ENCODE assay signal across 17 cellular contexts in the genomic region with DNA sequence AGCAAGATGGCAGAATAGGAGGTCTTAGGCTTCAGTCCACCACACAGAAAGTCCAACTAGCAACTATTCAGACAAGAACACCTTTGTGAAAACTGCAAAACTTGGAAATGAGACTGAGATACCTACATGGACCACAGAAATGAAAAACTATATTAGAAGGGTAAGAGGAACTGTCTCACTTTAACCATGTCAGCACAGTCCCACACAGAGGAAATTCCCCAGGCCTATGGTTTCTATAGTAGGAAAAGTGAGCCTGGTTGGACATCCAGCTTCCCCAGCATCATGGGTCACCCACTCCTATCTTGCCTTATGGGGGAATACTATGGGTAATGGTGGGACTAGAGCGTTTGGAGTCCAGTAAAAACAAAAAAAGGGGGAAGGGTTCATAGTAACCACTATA. TPM values are rescaled to one million over a fixed set of nuclear protein-coding genes. Genes with fewer than 3 reads are reported as not detected.
DNase-seq lines count a peak whose midpoint lies in the region; ATAC-seq, FAIRE-seq and TF ChIP-seq lines count a peak whose summit lies in the region.
"Had no signal": no experiment of that assay in that cellular context is flagged by ENCODE, and none has a peak within 500 bp of the region (broad histone marks: within the 10 kb centered on the region; RNA-seq: fewer than 3 reads in every experiment).

No MANE protein-coding gene starts in this region.

- H4K20me1 ChIP-seq in astrocyte (ENCODE audit: insufficient read depth, low read length), result no peaks in the 10 kb centered on the region
- H4K20me1 ChIP-seq in smooth muscle cell (ENCODE audit: low read depth), result no peaks in the 10 kb centered on the region

- peaks cover 7% of the 10 kb centered on the region for H3K27me3 Mint-ChIP-seq in activated T-cell treated with anti-CD3 and anti-CD28 coated beads, Interleukin-2, amount 50 U/mL, for 72 hours (ENCODE audit: low read depth)
- no peaks in the 10 kb centered on the region for H3K27me3 Mint-ChIP-seq in astrocyte (ENCODE audit: low read depth, unreplicated experiment)

- 97% methylated on average over 1 of the region's 1 CpG for WGBS in smooth muscle cell (ENCODE audit: low lambda C conversion rate)

- no peak for DNase-seq in activated T-cell treated with anti-CD3 and anti-CD28 coated beads, Interleukin-2, amount 50 U/mL, for 72 hours
- DNase-seq in activated T-cell treated with anti-CD3 and anti-CD28 coated beads, Interleukin-2, amount 50 U/mL, for 1 hour, result no peak
- DNase-seq in astrocyte (ENCODE audit: low read depth), result no peak
- DNase-seq in smooth muscle cell (lab: John Stamatoyannopoulos, UW; ENCODE audit: unreplicated experiment), result no peak
- DNase-seq in foreskin melanocyte, result no peak
- DNase-seq in stimulated activated CD4-positive, alpha-beta T cell treated with anti-CD3 and anti-CD28 coated beads, Interleukin-15, amount 100 ng/mL, for 24 hours, result no peak
- no peak for DNase-seq in substantia nigra (lab: John Stamatoyannopoulos, UW)
- DNase-seq: Kasumi-1, MV-4-11, NCI-H1417 treated with DMSO at 0.1 percent for 48 hours, NCI-H2029 treated with DMSO at 0.1 percent for 48 hours, NCI-H510A, Peyer's patch had no signal

- no peak overlapping the region for H3K4me3 ChIP-seq in astrocyte (ENCODE audit: insufficient read depth, low read depth, low read length)
- H3K4me3 ChIP-seq in smooth muscle cell, result no peak overlapping the region
- H3K4me3 ChIP-seq: Peyer's patch had no signal

- peak overlapping the region; percentile 18 for H3K27ac Mint-ChIP-seq in activated T-cell treated with anti-CD3 and anti-CD28 coated beads, Interleukin-2, amount 50 U/mL, for 72 hours
- peak overlapping the region; percentile 23 for H3K27ac Mint-ChIP-seq in astrocyte (ENCODE audit: unreplicated experiment)

- H3K9me3 ChIP-seq in astrocyte (ENCODE audit: insufficient read depth, low read depth, low read length) (no peaks in the 10 kb centered on the region), smooth muscle cell (replicated peaks; ENCODE audit: low read depth) (no peaks in the 10 kb centered on the region)
- H3K9me3 ChIP-seq: Peyer's patch had no signal

- H3K4me1 ChIP-seq in astrocyte (ENCODE audit: insufficient read depth, low read length), result peaks cover 33% of the 10 kb centered on the region
- peaks cover 11% of the 10 kb centered on the region for H3K4me1 ChIP-seq in smooth muscle cell (ENCODE audit: low read depth)
- H3K4me1 ChIP-seq: Peyer's patch had no signal

- H2AFZ ChIP-seq in astrocyte (ENCODE audit: low read depth, low read length) (no peak overlapping the region), smooth muscle cell (ENCODE audit: low read depth) (no peak overlapping the region)

- H3K79me2 ChIP-seq in astrocyte (ENCODE audit: insufficient read depth, low read length), result no peaks in the 10 kb centered on the region
- H3K79me2 ChIP-seq in smooth muscle cell (ENCODE audit: low read depth), result no peaks in the 10 kb centered on the region

- TF ChIP-seq CTCF in astrocyte (IDR thresholded peaks at IDR 0.05; ENCODE audit: insufficient read depth, low read depth, low read length), result no peak
- TF ChIP-seq CTCF in smooth muscle cell (IDR thresholded peaks at IDR 0.05; ENCODE audit: borderline replicate concordance, insufficient read depth, poor library complexity, severe bottlenecking), result no peak

- peak overlapping the region; percentile 17 to 44 for H3K4me3 Mint-ChIP-seq in activated T-cell treated with anti-CD3 and anti-CD28 coated beads, Interleukin-2, amount 50 U/mL, for 72 hours
- no peak overlapping the region for H3K4me3 Mint-ChIP-seq in astrocyte (ENCODE audit: unreplicated experiment)

- peaks cover 28% of the 10 kb centered on the region for H3F3A ChIP-seq in smooth muscle cell (ENCODE audit: low read depth)

- ATAC-seq in activated T-cell treated with anti-CD3 and anti-CD28 coated beads, Interleukin-2, amount 50 U/mL, for 72 hours (replicated peaks in 1 of 2), result peak; percentile 17 to 24
- ATAC-seq in HG02588 (IDR thresholded peaks at IDR 0.05; ENCODE audit: unreplicated experiment), result peak; percentile 40

- H3K27me3 ChIP-seq in astrocyte (ENCODE audit: insufficient read depth, low read length), result no peaks in the 10 kb centered on the region
- no peaks in the 10 kb centered on the region for H3K27me3 ChIP-seq in smooth muscle cell (ENCODE audit: low read depth)
- H3K27me3 ChIP-seq: Peyer's patch had no signal

- H3K4me2 ChIP-seq in astrocyte (ENCODE audit: low read length) (peak overlapping the region; percentile 36), smooth muscle cell (peak overlapping the region; percentile 63)

- H3K36me3 Mint-ChIP-seq in activated T-cell treated with anti-CD3 and anti-CD28 coated beads, Interleukin-2, amount 50 U/mL, for 72 hours (ENCODE audit: insufficient read depth in 2 of 2), result peaks cover 5 to 10% of the 10 kb centered on the region in 2 donors
- no peaks in the 10 kb centered on the region for H3K36me3 Mint-ChIP-seq in astrocyte (ENCODE audit: low read depth, unreplicated experiment)

- H3K27ac ChIP-seq in astrocyte (ENCODE audit: low read depth, low read length) (peak overlapping the region; percentile 46), smooth muscle cell (ENCODE audit: low read depth) (peak overlapping the region; percentile 73), substantia nigra (ENCODE audit: low read depth, low read length, poor library complexity, severe bottlenecking) (no peak overlapping the region)
- H3K27ac ChIP-seq: C4-2B, Peyer's patch had no signal

- H3K9me3 Mint-ChIP-seq in activated T-cell treated with anti-CD3 and anti-CD28 coated beads, Interleukin-2, amount 50 U/mL, for 72 hours, result peaks cover 0 to 7% of the 10 kb centered on the region in 2 donors
- H3K9me3 Mint-ChIP-seq in astrocyte (ENCODE audit: unreplicated experiment), result peaks cover 6% of the 10 kb centered on the region

- H3K9ac ChIP-seq in astrocyte (ENCODE audit: low read length) (no peak overlapping the region), smooth muscle cell (ENCODE audit: low read depth) (no peak overlapping the region)

- peak; percentile 9 for FAIRE-seq in astrocyte (lab: Jason Lieb, UNC)
- FAIRE-seq: A204.1, H54 had no signal

- peaks cover 45% of the 10 kb centered on the region for H3K4me1 Mint-ChIP-seq in activated T-cell treated with anti-CD3 and anti-CD28 coated beads, Interleukin-2, amount 50 U/mL, for 72 hours (ENCODE audit: low read depth)
- peaks cover 20% of the 10 kb centered on the region for H3K4me1 Mint-ChIP-seq in astrocyte (ENCODE audit: low read depth, unreplicated experiment)

- no peaks in the 10 kb centered on the region for H3K36me3 ChIP-seq in astrocyte (ENCODE audit: insufficient read depth, low read length)
- no peaks in the 10 kb centered on the region for H3K36me3 ChIP-seq in smooth muscle cell (ENCODE audit: low read depth)
- H3K36me3 ChIP-seq: Peyer's patch had no signal

RNA-seq across cellular contexts. Expression of a gene that starts 38.8 kb away (rescaled TPM):
- 100 to 1,000 TPM; 213 to 256 TPM for total RNA-seq in activated T-cell treated with anti-CD3 and anti-CD28 coated beads, Interleukin-2, amount 50 U/mL, for 72 hours
- total RNA-seq in astrocyte, result 140 and 160 TPM in 2 replicates
- total RNA-seq in smooth muscle cell, result 99.2 and 118 TPM in 2 replicates
- polyA plus RNA-seq in smooth muscle cell, result 26.7 and 34.2 TPM in 2 replicates
